ENCODE assay signal across 1 cellular context in genomic region chr17:4332296-4332970, GRCh38.
TF ChIP-seq lines count a peak whose summit lies in the region.

No MANE protein-coding gene starts in this region.

TF ChIP-seq in WTC11, 78 proteins besides CTCF, POLR2A, EP300 and RAD21 (continued from another document):
- TF ChIP-seq IRF1 (CRISPR knock-in tag; IDR thresholded peaks at IDR 0.05) = no peak
- no peak for TF ChIP-seq ZNF317 (CRISPR knock-in tag; IDR thresholded peaks at IDR 0.05; ENCODE audit: borderline replicate concordance, low read depth)
- TF ChIP-seq FOXP1 (CRISPR knock-in tag; IDR thresholded peaks at IDR 0.05; ENCODE audit: borderline replicate concordance) = no peak
- TF ChIP-seq, protein P1, sequence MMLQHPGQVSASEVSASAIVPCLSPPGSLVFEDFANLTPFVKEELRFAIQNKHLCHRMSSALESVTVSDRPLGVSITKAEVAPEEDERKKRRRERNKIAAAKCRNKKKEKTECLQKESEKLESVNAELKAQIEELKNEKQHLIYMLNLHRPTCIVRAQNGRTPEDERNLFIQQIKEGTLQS (CRISPR knock-in tag; conservative IDR thresholded peaks at IDR 0.05) = no peak
- TF ChIP-seq NFE2L1 (CRISPR knock-in tag; IDR thresholded peaks at IDR 0.05) = no peak
